ENCODE assay signal across 24 cellular contexts in genomic region chr4:113776016-113776415, GRCh38.
"Had no signal": no experiment of that assay in that cellular context is flagged by ENCODE, and none has a peak within 500 bp of the region (broad histone marks: within the 10 kb centered on the region; RNA-seq: fewer than 3 reads in every experiment).

No MANE protein-coding gene starts in this region.

- H3K27ac Mint-ChIP-seq: naive thymus-derived CD8-positive, alpha-beta T cell; nephron progenitor cell; stimulated activated effector memory CD8-positive, alpha-beta T cell treated with anti-CD3 and anti-CD28 coated beads, Interleukin-12 subunit alpha, Interleukin-12 subunit beta, amount 100 ng/mL, for 72 hours had no signal

- H3K27ac ChIP-seq: dorsolateral prefrontal cortex, gastrocnemius medialis, hepatocyte, ovary, psoas muscle, sigmoid colon, stomach, thyroid gland, vagina had no signal

- H3K36me3 ChIP-seq: gastrocnemius medialis, ovary, sigmoid colon, stomach, thyroid gland, vagina had no signal

- H3K27me3 ChIP-seq: dorsolateral prefrontal cortex, gastrocnemius medialis, hepatocyte, ovary, sigmoid colon, stomach, thyroid gland, vagina had no signal

- H3K9me3 Mint-ChIP-seq: naive thymus-derived CD8-positive, alpha-beta T cell; nephron progenitor cell; stimulated activated effector memory CD8-positive, alpha-beta T cell treated with anti-CD3 and anti-CD28 coated beads, Interleukin-12 subunit alpha, Interleukin-12 subunit beta, amount 100 ng/mL, for 72 hours had no signal

- H3K4me2 ChIP-seq: hepatocyte had no signal

- H3K4me3 Mint-ChIP-seq: naive thymus-derived CD8-positive, alpha-beta T cell; nephron progenitor cell; stimulated activated effector memory CD8-positive, alpha-beta T cell treated with anti-CD3 and anti-CD28 coated beads, Interleukin-12 subunit alpha, Interleukin-12 subunit beta, amount 100 ng/mL, for 72 hours had no signal

- H3K9me3 ChIP-seq: gastrocnemius medialis, ovary, psoas muscle, sigmoid colon, stomach, thyroid gland, vagina had no signal

- H3K36me3 Mint-ChIP-seq: naive thymus-derived CD8-positive, alpha-beta T cell; stimulated activated effector memory CD8-positive, alpha-beta T cell treated with anti-CD3 and anti-CD28 coated beads, Interleukin-12 subunit alpha, Interleukin-12 subunit beta, amount 100 ng/mL, for 72 hours had no signal

- H3K4me1 Mint-ChIP-seq: nephron progenitor cell had no signal

- H3K4me1 ChIP-seq: gastrocnemius medialis, psoas muscle, sigmoid colon, stomach, thyroid gland, vagina had no signal

- H2AFZ ChIP-seq: hepatocyte had no signal

- H3K4me3 ChIP-seq: dorsolateral prefrontal cortex, gastrocnemius medialis, hepatocyte, ovary, psoas muscle, sigmoid colon, stomach, thyroid gland, vagina had no signal

- H3K79me2 ChIP-seq: hepatocyte had no signal

- ATAC-seq: gastrocnemius medialis; left lobe of liver; naive thymus-derived CD8-positive, alpha-beta T cell; psoas muscle; right cardiac atrium; stimulated activated effector memory CD8-positive, alpha-beta T cell treated with anti-CD3 and anti-CD28 coated beads, Interleukin-12 subunit alpha, Interleukin-12 subunit beta, amount 100 ng/mL, for 72 hours had no signal

- DNase-seq: dorsolateral prefrontal cortex; effector CD4-positive, alpha-beta T cell; gastrocnemius medialis; head of caudate nucleus; kidney; midbrain; naive thymus-derived CD8-positive, alpha-beta T cell; nephron progenitor cell; occipital lobe; ovary; posterior cingulate gyrus; psoas muscle; right cardiac atrium; sigmoid colon; stimulated activated CD4-positive, alpha-beta T cell treated with anti-CD3 and anti-CD28 coated beads, Interleukin-2, amount 100 ng/mL, for 24 hours; stimulated activated CD4-positive, alpha-beta T cell treated with anti-CD3 and anti-CD28 coated beads, Interleukin-4, amount 100 ng/mL, for 24 hours; stimulated activated naive CD4-positive, alpha-beta T cell treated with Interleukin-2 at 50 U/mL for 16 hours; stomach; thyroid gland; trophoblast cell had no signal
